In the genomic region with DNA sequence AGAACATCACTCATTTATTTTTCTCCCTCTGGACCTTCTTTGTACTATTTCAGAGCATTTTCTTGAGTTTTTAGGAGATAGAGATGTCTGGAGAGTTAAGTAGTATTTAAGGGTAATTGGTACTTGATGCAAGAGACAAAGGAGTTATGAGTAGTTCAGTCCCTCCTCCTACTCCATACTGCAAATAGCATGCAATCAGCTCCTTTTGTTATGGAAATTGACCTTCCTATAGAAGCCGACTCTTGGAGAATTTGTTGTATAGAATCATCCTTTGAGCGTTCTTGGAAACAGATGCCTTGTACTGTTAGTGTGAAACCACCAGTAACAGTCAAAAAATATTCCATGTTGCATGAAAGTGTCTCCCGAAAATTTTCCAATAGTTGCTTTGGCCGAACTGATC, we compare ENCODE assay signal across 13 cellular contexts.
"Had no signal": no experiment of that assay in that cellular context is flagged by ENCODE, and none has a peak within 500 bp of the region (broad histone marks: within the 10 kb centered on the region; RNA-seq: fewer than 3 reads in every experiment).

No MANE protein-coding gene starts in this region.

- H3K4me3 ChIP-seq: ascending aorta, esophagus squamous epithelium, testis had no signal

- ATAC-seq: activated naive CD8-positive, alpha-beta T cell treated with anti-CD3 and anti-CD28 coated beads, Interleukin-2, amount 50 U/mL, for 24 hours had no signal

- H3K27me3 ChIP-seq: ascending aorta, esophagus squamous epithelium, testis had no signal

- H3K9me3 ChIP-seq: ascending aorta, esophagus squamous epithelium, neutrophil, testis had no signal

- H3K4me1 ChIP-seq: testis had no signal

- DNase-seq: activated B cell treated with CpG ODN at 0.5 μM for 24 hours; activated CD4-positive, alpha-beta T cell treated with anti-CD3 and anti-CD28 coated beads, Interleukin-2, amount 10 ng/mL, durations not matched to agents 24 days and 14 days; activated naive CD4-positive, alpha-beta T cell; activated naive CD8-positive, alpha-beta T cell treated with anti-CD3 and anti-CD28 coated beads, Interleukin-2, amount 50 U/mL, for 24 hours; esophagus squamous epithelium; foreskin fibroblast; kidney; retina; stimulated activated CD4-positive, alpha-beta T cell treated with anti-CD3 and anti-CD28 coated beads, Interleukin-4, amount 100 ng/mL, for 1 hour; testis had no signal

- FAIRE-seq: colon, kidney had no signal

- H3K36me3 ChIP-seq: neutrophil had no signal

- H3K27ac ChIP-seq: ascending aorta, esophagus squamous epithelium, neutrophil, testis had no signal
